1 cellular context compared by ENCODE assay signal in the genomic region with DNA sequence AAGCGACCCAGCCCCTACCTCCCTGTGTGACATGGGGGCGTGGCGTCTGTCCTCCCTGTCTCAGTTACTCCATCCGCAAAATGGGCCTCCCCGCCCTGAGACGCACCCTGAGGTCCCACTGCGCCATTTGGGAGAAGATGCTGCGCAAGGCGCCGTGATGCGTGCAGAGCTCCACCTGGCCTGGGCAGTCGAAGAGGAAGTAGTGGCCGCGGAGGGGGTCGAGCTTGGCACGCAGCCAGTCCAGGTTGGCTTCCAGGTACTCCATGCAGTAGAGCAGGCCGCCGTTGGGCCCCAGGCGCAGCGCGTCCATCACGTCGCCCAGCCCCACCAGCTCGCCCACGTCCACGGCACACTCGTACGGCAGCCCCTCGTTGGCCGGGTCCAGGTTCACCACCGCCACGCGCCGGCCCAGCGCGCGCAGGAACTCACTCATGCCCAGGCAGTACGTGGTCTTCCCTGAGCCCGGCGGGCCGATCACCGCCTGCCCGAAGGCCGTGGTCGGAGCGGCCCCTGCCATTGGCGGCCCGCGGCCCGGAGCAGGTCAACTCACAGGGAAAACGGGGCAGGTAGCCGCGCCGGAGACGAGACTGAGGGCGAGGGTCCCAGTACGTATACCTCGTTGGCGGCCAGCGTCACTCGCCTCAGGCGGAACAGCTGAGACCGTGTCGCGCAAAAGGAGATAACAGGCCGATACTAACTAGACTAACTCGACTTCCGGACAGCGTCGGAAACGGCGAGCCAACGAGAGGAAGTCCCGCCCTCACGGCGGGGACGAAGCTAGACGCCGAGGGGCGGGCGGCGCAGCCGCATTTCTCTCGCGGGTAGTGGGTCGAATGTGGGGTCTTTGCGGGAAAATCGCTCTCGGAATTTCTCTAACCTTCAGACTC.
TF ChIP-seq lines count a peak whose summit lies in the region.

GPN2 (minus strand) TSS at position 704 of the 887 bp plus-strand sequence; CDS start at position 517, 187 bp downstream.

TF ChIP-seq in HepG2, 621 proteins besides CTCF, POLR2A, EP300 and RAD21 (continued from another document and continues in another):
- peak; percentile 92; the same call in 1 of the 2 replicates for TF ChIP-seq SIN3A (IDR thresholded peaks at IDR 0.05; ENCODE audit: borderline replicate concordance, low read depth, low read length)
- TF ChIP-seq, protein P1, sequence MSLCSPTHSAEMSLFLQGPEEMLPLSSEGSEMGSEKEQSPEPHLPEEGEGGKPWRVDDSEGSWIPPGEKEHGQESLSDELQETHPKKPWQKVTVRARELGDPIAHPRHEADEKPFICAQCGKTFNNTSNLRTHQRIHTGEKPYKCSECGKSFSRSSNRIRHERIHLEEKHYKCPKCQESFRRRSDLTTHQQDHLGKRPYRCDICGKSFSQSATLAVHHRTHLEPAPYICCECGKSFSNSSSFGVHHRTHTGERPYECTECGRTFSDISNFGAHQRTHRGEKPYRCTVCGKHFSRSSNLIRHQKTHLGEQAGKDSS (CRISPR knock-in tag; IDR thresholded peaks at IDR 0.05; ENCODE audit: borderline replicate concordance, low read depth), result peak; percentile 96; the same call in 1 of the 2 replicates
- no peak for TF ChIP-seq ATRX (CRISPR knock-in tag; IDR thresholded peaks at IDR 0.05; ENCODE audit: borderline replicate concordance)
- peak; percentile 94 for TF ChIP-seq ZNF788 (CRISPR knock-in tag; IDR thresholded peaks at IDR 0.05; ENCODE audit: borderline replicate concordance)
- peak; percentile 92; the same call in 1 of the 2 replicates for TF ChIP-seq ZNF724P (CRISPR knock-in tag; IDR thresholded peaks at IDR 0.05; ENCODE audit: borderline replicate concordance)
- peak; percentile 58; the same call in 1 of the 2 replicates for TF ChIP-seq ZNF761 (CRISPR knock-in tag; conservative IDR thresholded peaks at IDR 0.05)
- no peak; the same call in 1 of the 2 replicates for TF ChIP-seq KDM5A (IDR thresholded peaks at IDR 0.05; ENCODE audit: borderline replicate concordance, low read length)
- peak; percentile 93; the same call in 1 of the 2 replicates for TF ChIP-seq ZNF674 (CRISPR knock-in tag; IDR thresholded peaks at IDR 0.05; ENCODE audit: low read depth)
- peak; percentile 74 for TF ChIP-seq TARDBP (CRISPR knock-in tag; IDR thresholded peaks at IDR 0.05)
- no peak for TF ChIP-seq RCOR2 (CRISPR knock-in tag; IDR thresholded peaks at IDR 0.05)
- TF ChIP-seq, protein P2, sequence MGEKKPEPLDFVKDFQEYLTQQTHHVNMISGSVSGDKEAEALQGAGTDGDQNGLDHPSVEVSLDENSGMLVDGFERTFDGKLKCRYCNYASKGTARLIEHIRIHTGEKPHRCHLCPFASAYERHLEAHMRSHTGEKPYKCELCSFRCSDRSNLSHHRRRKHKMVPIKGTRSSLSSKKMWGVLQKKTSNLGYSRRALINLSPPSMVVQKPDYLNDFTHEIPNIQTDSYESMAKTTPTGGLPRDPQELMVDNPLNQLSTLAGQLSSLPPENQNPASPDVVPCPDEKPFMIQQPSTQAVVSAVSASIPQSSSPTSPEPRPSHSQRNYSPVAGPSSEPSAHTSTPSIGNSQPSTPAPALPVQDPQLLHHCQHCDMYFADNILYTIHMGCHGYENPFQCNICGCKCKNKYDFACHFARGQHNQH (CRISPR knock-in tag; IDR thresholded peaks at IDR 0.05), result peak; percentile 66
- peak; percentile 96; the same call in 1 of the 2 replicates for TF ChIP-seq ZNF253 (CRISPR knock-in tag; IDR thresholded peaks at IDR 0.05; ENCODE audit: borderline replicate concordance)
- peak; percentile 99 for TF ChIP-seq AKAP8 (CRISPR knock-in tag; IDR thresholded peaks at IDR 0.05)
- no peak for TF ChIP-seq SOX6 (IDR thresholded peaks at IDR 0.05)
- TF ChIP-seq SOX6 (CRISPR knock-in tag; IDR thresholded peaks at IDR 0.05), result peak; percentile 59; the same call in 1 of the 2 replicates
- TF ChIP-seq NFATC3 (CRISPR knock-in tag; IDR thresholded peaks at IDR 0.05), result no peak
- peak; percentile 80; the same call in 1 of the 2 replicates for TF ChIP-seq SAFB2 (CRISPR knock-in tag; IDR thresholded peaks at IDR 0.05; ENCODE audit: borderline replicate concordance, low read depth)
- TF ChIP-seq MAFF (IDR thresholded peaks at IDR 0.05; ENCODE audit: low read depth, low read length), result no peak
- TF ChIP-seq ZNF142 (CRISPR knock-in tag; IDR thresholded peaks at IDR 0.05), result peak; percentile 68; the same call in 1 of the 2 replicates
- TF ChIP-seq ZNF558 (CRISPR knock-in tag; IDR thresholded peaks at IDR 0.05; ENCODE audit: borderline replicate concordance), result 0 out of 2 replicates have a peak, but pooled peaks have one; percentile 73
- TF ChIP-seq PAXIP1 (CRISPR knock-in tag; conservative IDR thresholded peaks at IDR 0.05), result peak; percentile 39; the same call in 1 of the 2 replicates
- peak; percentile 93 for TF ChIP-seq ZMAT3 (CRISPR knock-in tag; conservative IDR thresholded peaks at IDR 0.05)
- peak; percentile 82 for TF ChIP-seq ERF (CRISPR knock-in tag; IDR thresholded peaks at IDR 0.05)
- peak; percentile 80; the same call in 1 of the 2 replicates for TF ChIP-seq ZNF841 (CRISPR knock-in tag; IDR thresholded peaks at IDR 0.05; ENCODE audit: borderline replicate concordance)
- peak; percentile 88; the same call in 1 of the 2 replicates for TF ChIP-seq ARHGAP35 (CRISPR knock-in tag; IDR thresholded peaks at IDR 0.05; ENCODE audit: borderline replicate concordance)
- no peak for TF ChIP-seq NCOR1 (IDR thresholded peaks at IDR 0.05; ENCODE audit: borderline replicate concordance, low read length)
- TF ChIP-seq HOXD1 (CRISPR knock-in tag; IDR thresholded peaks at IDR 0.05), result 0 out of 2 replicates have a peak, but pooled peaks have one; percentile 3
- TF ChIP-seq, protein P3, sequence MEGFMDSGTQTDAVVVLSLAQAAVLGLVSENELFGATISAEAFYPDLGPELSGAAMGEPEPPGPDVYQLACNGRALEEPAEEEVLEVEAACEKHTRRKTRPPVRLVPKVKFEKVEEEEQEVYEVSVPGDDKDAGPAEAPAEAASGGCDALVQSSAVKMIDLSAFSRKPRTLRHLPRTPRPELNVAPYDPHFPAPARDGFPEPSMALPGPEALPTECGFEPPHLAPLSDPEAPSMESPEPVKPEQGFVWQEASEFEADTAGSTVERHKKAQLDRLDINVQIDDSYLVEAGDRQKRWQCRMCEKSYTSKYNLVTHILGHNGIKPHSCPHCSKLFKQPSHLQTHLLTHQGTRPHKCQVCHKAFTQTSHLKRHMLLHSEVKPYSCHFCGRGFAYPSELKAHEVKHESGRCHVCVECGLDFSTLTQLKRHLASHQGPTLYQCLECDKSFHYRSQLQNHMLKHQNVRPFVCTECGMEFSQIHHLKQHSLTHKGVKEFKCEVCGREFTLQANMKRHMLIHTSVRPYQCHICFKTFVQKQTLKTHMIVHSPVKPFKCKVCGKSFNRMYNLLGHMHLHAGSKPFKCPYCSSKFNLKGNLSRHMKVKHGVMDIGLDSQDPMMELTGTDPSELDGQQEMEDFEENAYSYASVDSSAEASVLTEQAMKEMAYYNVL (CRISPR knock-in tag; IDR thresholded peaks at IDR 0.05; ENCODE audit: borderline replicate concordance), result 0 out of 2 replicates have a peak, but pooled peaks have one; percentile 23
- TF ChIP-seq, protein P4, sequence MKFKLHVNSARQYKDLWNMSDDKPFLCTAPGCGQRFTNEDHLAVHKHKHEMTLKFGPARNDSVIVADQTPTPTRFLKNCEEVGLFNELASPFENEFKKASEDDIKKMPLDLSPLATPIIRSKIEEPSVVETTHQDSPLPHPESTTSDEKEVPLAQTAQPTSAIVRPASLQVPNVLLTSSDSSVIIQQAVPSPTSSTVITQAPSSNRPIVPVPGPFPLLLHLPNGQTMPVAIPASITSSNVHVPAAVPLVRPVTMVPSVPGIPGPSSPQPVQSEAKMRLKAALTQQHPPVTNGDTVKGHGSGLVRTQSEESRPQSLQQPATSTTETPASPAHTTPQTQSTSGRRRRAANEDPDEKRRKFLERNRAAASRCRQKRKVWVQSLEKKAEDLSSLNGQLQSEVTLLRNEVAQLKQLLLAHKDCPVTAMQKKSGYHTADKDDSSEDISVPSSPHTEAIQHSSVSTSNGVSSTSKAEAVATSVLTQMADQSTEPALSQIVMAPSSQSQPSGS (CRISPR knock-in tag; IDR thresholded peaks at IDR 0.05), result peak; percentile 46; the same call in 1 of the 2 replicates
- no peak for TF ChIP-seq TRIM24 (CRISPR knock-in tag; IDR thresholded peaks at IDR 0.05)
- TF ChIP-seq, protein P5, sequence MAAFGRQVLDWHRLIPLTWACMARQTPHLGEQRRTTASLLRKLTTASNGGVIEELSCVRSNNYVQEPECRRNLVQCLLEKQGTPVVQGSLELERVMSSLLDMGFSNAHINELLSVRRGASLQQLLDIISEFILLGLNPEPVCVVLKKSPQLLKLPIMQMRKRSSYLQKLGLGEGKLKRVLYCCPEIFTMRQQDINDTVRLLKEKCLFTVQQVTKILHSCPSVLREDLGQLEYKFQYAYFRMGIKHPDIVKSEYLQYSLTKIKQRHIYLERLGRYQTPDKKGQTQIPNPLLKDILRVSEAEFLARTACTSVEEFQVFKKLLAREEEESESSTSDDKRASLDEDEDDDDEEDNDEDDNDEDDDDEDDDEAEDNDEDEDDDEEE (CRISPR knock-in tag; IDR thresholded peaks at IDR 0.05), result peak; percentile 76; the same call in 1 of the 2 replicates
- peak; percentile 54; the same call in 1 of the 2 replicates for TF ChIP-seq ZNF567 (CRISPR knock-in tag; IDR thresholded peaks at IDR 0.05; ENCODE audit: borderline replicate concordance)
- TF ChIP-seq THYN1 (CRISPR knock-in tag; IDR thresholded peaks at IDR 0.05; ENCODE audit: borderline replicate concordance, low read depth), result no peak
- no peak for TF ChIP-seq HNRNPK (IDR thresholded peaks at IDR 0.05; ENCODE audit: low read depth, low read length, poor library complexity, severe bottlenecking)
- peak; percentile 92 for TF ChIP-seq KAT8 (CRISPR knock-in tag; IDR thresholded peaks at IDR 0.05)
- peak; percentile 32; the same call in 1 of the 2 replicates for TF ChIP-seq ARNTL (CRISPR knock-in tag; IDR thresholded peaks at IDR 0.05)
- no peak; the same call in 1 of the 2 replicates for TF ChIP-seq ZBTB3 (CRISPR knock-in tag; IDR thresholded peaks at IDR 0.05; ENCODE audit: borderline replicate concordance, low read depth)
- TF ChIP-seq, protein P6, sequence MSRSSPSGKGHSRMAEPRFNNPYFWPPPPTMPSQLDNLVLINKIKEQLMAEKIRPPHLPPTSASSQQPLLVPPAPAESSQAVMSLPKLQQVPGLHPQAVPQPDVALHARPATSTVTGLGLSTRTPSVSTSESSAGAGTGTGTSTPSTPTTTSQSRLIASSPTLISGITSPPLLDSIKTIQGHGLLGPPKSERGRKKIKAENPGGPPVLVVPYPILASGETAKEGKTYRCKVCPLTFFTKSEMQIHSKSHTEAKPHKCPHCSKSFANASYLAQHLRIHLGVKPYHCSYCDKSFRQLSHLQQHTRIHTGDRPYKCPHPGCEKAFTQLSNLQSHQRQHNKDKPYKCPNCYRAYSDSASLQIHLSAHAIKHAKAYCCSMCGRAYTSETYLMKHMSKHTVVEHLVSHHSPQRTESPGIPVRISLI (CRISPR knock-in tag; IDR thresholded peaks at IDR 0.05; ENCODE audit: borderline replicate concordance), result peak; percentile 64
- peak; percentile 85 for TF ChIP-seq SALL1 (CRISPR knock-in tag; IDR thresholded peaks at IDR 0.05)
